ENCODE assay signal across 21 cellular contexts in genomic region chr6:41582540-41582939, GRCh38. TPM values are rescaled to one million over a fixed set of nuclear protein-coding genes. Genes with fewer than 3 reads are reported as not detected.
DNase-seq lines count a peak whose midpoint lies in the region; ATAC-seq and TF ChIP-seq lines count a peak whose summit lies in the region.
"Had no signal": no experiment of that assay in that cellular context is flagged by ENCODE, and none has a peak within 500 bp of the region (broad histone marks: within the 10 kb centered on the region; RNA-seq: fewer than 3 reads in every experiment).

No MANE protein-coding gene starts in this region.

- DNase-seq in breast epithelium (ENCODE audit: low spot score in 2 of 2) = no peak
- DNase-seq in MCF 10A (ENCODE audit: unreplicated experiment) = no peak
- no peak for DNase-seq in WTC11 (ENCODE audit: low spot score)
- no peak for DNase-seq in mesothelial cell of epicardium (ENCODE audit: low spot score in 2 of 2, unreplicated experiment in 2 of 2)
- DNase-seq in thyroid gland = no peak
- no peak for DNase-seq in HuH-7 (ENCODE audit: low spot score)
- DNase-seq in activated CD4-positive, CD25-positive, alpha-beta regulatory T cell treated with anti-CD3 and anti-CD28 coated beads, Interleukin-2, amount 50 U/mL, for 72 hours = no peak
- DNase-seq: 8988T, GM23248, NCI-H1694, NCI-H2081, NCI-H526, Peyer's patch had no signal

- CTCF ChIA-PET in MCF 10A (lab: Yijun Ruan, JAX) = interaction anchor here (0.6 to 3.8 kb wide), 8 partner anchors 20 to 1602 kb away, joined by 3 to 16 read pairs (median 4); no protein-coding TSS in a partner anchor
- CTCF ChIA-PET in WTC11 (lab: Charles Lee) = no interaction called here

- no TSS peak for BruUV-seq in MCF 10A (replicated peaks; lab: Mats Ljungman, UMichigan)

- H3K4me3 Mint-ChIP-seq in MCF 10A (ENCODE audit: unreplicated experiment) (no peak overlapping the region), WTC11 (no peak overlapping the region), mesothelial cell of epicardium (no peak overlapping the region)
- H3K4me3 Mint-ChIP-seq: B cell, CD14-positive monocyte, IgD-negative memory B cell had no signal

- H3K4me1 ChIP-seq in breast epithelium (peaks cover 4 to 7% of the 10 kb centered on the region in 2 donors), thyroid gland (peaks cover 24 to 48% of the 10 kb centered on the region in 2 donors)

- peak overlapping the region; percentile 67 to 68 for H3K27ac ChIP-seq in breast epithelium
- peak overlapping the region in 2 of 3 donors; percentile 31 to 63 for H3K27ac ChIP-seq in thyroid gland
- H3K27ac ChIP-seq: HL-60, SK-N-MC had no signal

- TF ChIP-seq CTCF in breast epithelium (IDR thresholded peaks at IDR 0.05) (no peak), MCF 10A (IDR thresholded peaks at IDR 0.05; ENCODE audit: unreplicated experiment) (no peak), WTC11 (IDR thresholded peaks at IDR 0.05) (no peak), mesothelial cell of epicardium (IDR thresholded peaks at IDR 0.05; ENCODE audit: unreplicated experiment) (no peak), thyroid gland (IDR thresholded peaks at IDR 0.05) (no peak)

- no peak for ATAC-seq in WTC11
- ATAC-seq in GM21367 (IDR thresholded peaks at IDR 0.05; ENCODE audit: unreplicated experiment) = no peak

- H3K27ac Mint-ChIP-seq in MCF 10A (ENCODE audit: low read depth, unreplicated experiment) (no peak overlapping the region), WTC11 (peak overlapping the region; percentile 15; the same call in 1 of the 2 replicates), mesothelial cell of epicardium (peak overlapping the region; percentile 4)
- H3K27ac Mint-ChIP-seq: B cell, IgD-negative memory B cell had no signal

- TF ChIP-seq POLR2A in breast epithelium (IDR thresholded peaks at IDR 0.05) (no peak), thyroid gland (IDR thresholded peaks at IDR 0.05) (no peak)

- H3K36me3 Mint-ChIP-seq in MCF 10A (ENCODE audit: insufficient read depth, unreplicated experiment) = peaks cover 15% of the 10 kb centered on the region
- H3K36me3 Mint-ChIP-seq in WTC11 = no peaks in the 10 kb centered on the region
- peaks cover 14% of the 10 kb centered on the region for H3K36me3 Mint-ChIP-seq in mesothelial cell of epicardium
- H3K36me3 Mint-ChIP-seq: IgD-negative memory B cell had no signal

- no peaks in the 10 kb centered on the region for H3K27me3 ChIP-seq in breast epithelium
- H3K27me3 ChIP-seq in thyroid gland = no peaks in the 10 kb centered on the region
- H3K27me3 ChIP-seq: Peyer's patch had no signal

- no peaks in the 10 kb centered on the region for H3K36me3 ChIP-seq in breast epithelium
- H3K36me3 ChIP-seq in thyroid gland = peaks cover 9 to 20% of the 10 kb centered on the region in 2 donors

- intact Hi-C loops in breast epithelium (cut with DNase I; ENCODE audit: low total_unique reads) (loop anchor here (10.0 kb wide), 1 partner anchor 118 kb away; no protein-coding TSS in a partner anchor), MCF 10A (cut with micrococcal nuclease) (no loop called here), thyroid gland (cut with DNase I) (loop anchor here (5.0 kb wide), 1 partner anchor 35 kb away; the partner anchor contains the start of gene FOXP4)

- POLR2A ChIA-PET in MCF 10A (lab: Yijun Ruan, JAX) (no interaction called here), WTC11 (lab: Charles Lee) (no interaction called here)

- H3K27me3 Mint-ChIP-seq in MCF 10A (ENCODE audit: insufficient read depth, unreplicated experiment) (no peaks in the 10 kb centered on the region), WTC11 (ENCODE audit: low read depth) (no peaks in the 10 kb centered on the region), mesothelial cell of epicardium (ENCODE audit: low read depth) (no peaks in the 10 kb centered on the region)
- H3K27me3 Mint-ChIP-seq: B cell, IgD-negative memory B cell had no signal

- H3K9me3 Mint-ChIP-seq in MCF 10A (ENCODE audit: unreplicated experiment) = no peaks in the 10 kb centered on the region
- H3K9me3 Mint-ChIP-seq in WTC11 = no peaks in the 10 kb centered on the region
- H3K9me3 Mint-ChIP-seq in mesothelial cell of epicardium = no peaks in the 10 kb centered on the region
- H3K9me3 Mint-ChIP-seq: IgD-negative memory B cell had no signal

- H3K9me3 ChIP-seq in breast epithelium (no peaks in the 10 kb centered on the region), thyroid gland (no peaks in the 10 kb centered on the region)
- H3K9me3 ChIP-seq: HAP-1, Peyer's patch had no signal

- H3K4me3 ChIP-seq in breast epithelium = no peak overlapping the region
- no peak overlapping the region for H3K4me3 ChIP-seq in thyroid gland (replicated peaks in 1 of 3)
- H3K4me3 ChIP-seq: GM23248, HAP-1, Peyer's patch, SK-N-MC had no signal

- peaks cover 30% of the 10 kb centered on the region for H3K4me1 Mint-ChIP-seq in MCF 10A (ENCODE audit: insufficient read depth, unreplicated experiment)
- peaks cover 79% of the 10 kb centered on the region for H3K4me1 Mint-ChIP-seq in WTC11
- peaks cover 59% of the 10 kb centered on the region for H3K4me1 Mint-ChIP-seq in mesothelial cell of epicardium

- WGBS in thyroid gland, 2 donors = 94 to 96% methylated on average over 4 to 5 of the region's 5 CpGs

TF ChIP-seq in WTC11, 78 proteins besides CTCF, POLR2A, EP300 and RAD21:
- no peak for TF ChIP-seq PRRX2 (CRISPR knock-in tag; IDR thresholded peaks at IDR 0.05)
- no peak for TF ChIP-seq GRHL2 (CRISPR knock-in tag; IDR thresholded peaks at IDR 0.05; ENCODE audit: insufficient replicate concordance, severe bottlenecking)
- TF ChIP-seq IRF1 (CRISPR knock-in tag; IDR thresholded peaks at IDR 0.05) = no peak
- no peak for TF ChIP-seq SOX15 (CRISPR knock-in tag; IDR thresholded peaks at IDR 0.05)
- TF ChIP-seq FOXP4 (CRISPR knock-in tag; IDR thresholded peaks at IDR 0.05) = no peak
- no peak for TF ChIP-seq ZNF281 (CRISPR knock-in tag; IDR thresholded peaks at IDR 0.05)
- no peak for TF ChIP-seq HMGXB4 (CRISPR knock-in tag; IDR thresholded peaks at IDR 0.05)

RNA-seq across cellular contexts. Expression of gene FOXP4, which starts 36.4 kb away (rescaled TPM):
- total RNA-seq in breast epithelium (10 to 100 TPM in 1 of 3 donors, 1 to 10 TPM in 2; 5.1 to 11.0 (median 5.6) TPM), MCF 10A (2022) (16.5 and 18.4 TPM in 2 replicates), WTC11 (2021) (19.5 to 36.6 TPM (median 19.8 TPM) in 3 replicates), mesothelial cell of epicardium (85.1 to 91.0 TPM (median 87.9 TPM) in 3 replicates), thyroid gland (10 to 100 TPM; 12.6 to 42.4 (median 23.7) TPM)

RNA-seq across cellular contexts. Expression of gene MDFI, which starts 55.7 kb away (rescaled TPM):
- total RNA-seq in breast epithelium (10 to 100 TPM; 26.7 to 75.8 (median 36.1) TPM), MCF 10A (2022) (39.1 and 59.1 TPM in 2 replicates), WTC11 (2021) (63.2 to 86.2 TPM (median 74.6 TPM) in 3 replicates), mesothelial cell of epicardium (146 to 149 TPM (median 148 TPM) in 3 replicates), thyroid gland (1 to 10 TPM; 2.9 to 9.3 (median 6.5) TPM)
- total RNA-seq: B cell, GM23248, OCI-LY7 had no signal
